Comparison of ENCODE assay signal across 10 cellular contexts in genomic region chr12:123024819-123025391, GRCh38. TPM values are rescaled to one million over a fixed set of nuclear protein-coding genes. Genes with fewer than 3 reads are reported as not detected.
DNase-seq lines count a peak whose midpoint lies in the region; ATAC-seq and TF ChIP-seq lines count a peak whose summit lies in the region.
"Had no signal": no experiment of that assay in that cellular context is flagged by ENCODE, and none has a peak within 500 bp of the region (broad histone marks: within the 10 kb centered on the region; RNA-seq: fewer than 3 reads in every experiment).

No MANE protein-coding gene starts in this region.

- H3K79me1 ChIP-seq in H9 (ENCODE audit: insufficient read depth, low read depth, low read length, poor library complexity, severe bottlenecking), result no peaks in the 10 kb centered on the region

- no peak for TF ChIP-seq CTCF in astrocyte of the spinal cord (IDR thresholded peaks at IDR 0.05; ENCODE audit: low read depth, low read length)
- no peak for TF ChIP-seq CTCF in natural killer cell (IDR thresholded peaks at IDR 0.05)
- no peak for TF ChIP-seq CTCF in H9 (conservative IDR thresholded peaks at IDR 0.05)

- no peaks in the 10 kb centered on the region for H4K20me1 ChIP-seq in H9 (ENCODE audit: control insufficient read depth, insufficient read depth, insufficient read length)

- no peaks in the 10 kb centered on the region for H3K9me3 ChIP-seq in H9 (ENCODE audit: control insufficient read depth, low read depth, low read length)
- H3K9me3 ChIP-seq: colonic mucosa had no signal

- H3K4me3 Mint-ChIP-seq in natural killer cell, result no peak overlapping the region
- no peak overlapping the region for H3K4me3 Mint-ChIP-seq in H9

- H2BK5ac ChIP-seq in H9 (ENCODE audit: insufficient read length, low read length), result no peak overlapping the region

- H3K14ac ChIP-seq in H9 (ENCODE audit: insufficient read depth, low read length), result no peak overlapping the region

- H3K27ac Mint-ChIP-seq in natural killer cell, result peak overlapping the region; percentile 5 to 24
- no peak overlapping the region for H3K27ac Mint-ChIP-seq in H9

- no peak overlapping the region for H2AFZ ChIP-seq in H9 (ENCODE audit: low read length)

- no peak overlapping the region for H2BK12ac ChIP-seq in H9 (ENCODE audit: insufficient read length, low read depth, low read length)

- no peak overlapping the region for H2BK20ac ChIP-seq in H9 (ENCODE audit: low read depth, low read length, poor library complexity, severe bottlenecking)

- H3K9ac ChIP-seq in H9 (ENCODE audit: extremely low read depth, insufficient read length, low read length), result no peak overlapping the region

- H4K91ac ChIP-seq in H9 (ENCODE audit: insufficient read length, low read depth, low read length), result no peak overlapping the region

- no peak overlapping the region for H2AK5ac ChIP-seq in H9 (ENCODE audit: insufficient read length, low read length)

- no peaks in the 10 kb centered on the region for H3K27me3 ChIP-seq in H9 (ENCODE audit: insufficient read depth, low read length)
- H3K27me3 ChIP-seq: colonic mucosa had no signal

- DNase-seq in EH (ENCODE audit: low read depth) (peak; percentile 47), NCI-H774 (lab: John Stamatoyannopoulos, UW) (peak; percentile 57), astrocyte of the spinal cord (ENCODE audit: low read depth, low spot score) (peak; percentile 52), natural killer cell (no peak), NCI-H524 treated with DMSO at 0.1 percent for 48 hours (lab: John Stamatoyannopoulos, UW) (no peak), H9 (no peak), HT-29 (ENCODE audit: low spot score) (no peak)
- DNase-seq: colonic mucosa, DMS79 treated with DMSO at 0.1 percent for 48 hours had no signal

- intact Hi-C loops in natural killer cell (cut with micrococcal nuclease), result no loop called here

- H3K4ac ChIP-seq in H9 (ENCODE audit: low read depth, low read length), result no peak overlapping the region

- no peak overlapping the region for H3K4me3 ChIP-seq in astrocyte of the spinal cord (ENCODE audit: low read depth, low read length)
- H3K4me3 ChIP-seq: colonic mucosa had no signal

- no peak overlapping the region for H3K56ac ChIP-seq in H9 (ENCODE audit: insufficient read length, low read depth, low read length)

- no peaks in the 10 kb centered on the region for H3K23me2 ChIP-seq in H9 (ENCODE audit: insufficient read length, low read depth, low read length, poor library complexity, severe bottlenecking)

- H2BK15ac ChIP-seq in H9 (ENCODE audit: low read depth, low read length), result no peak overlapping the region

- ATAC-seq in natural killer cell (peak in 1 of 3 donors; percentile 52), HG03039 (IDR thresholded peaks at IDR 0.05; ENCODE audit: unreplicated experiment) (no peak)

- H4K8ac ChIP-seq in H9 (replicated peaks; ENCODE audit: insufficient read length, low read depth, low read length), result no peak overlapping the region

- no peak overlapping the region for H3K4me2 ChIP-seq in H9 (ENCODE audit: insufficient read depth, insufficient read length, low read length)

- no peak overlapping the region for H2BK120ac ChIP-seq in H9 (ENCODE audit: low read depth, low read length, poor library complexity, severe bottlenecking)

- in situ Hi-C loops in astrocyte of the spinal cord (cut with HindIII; ENCODE audit: low sequenced_read_pairs), result no loop called here

- peaks cover 14 to 22% of the 10 kb centered on the region in 2 donors for H3K4me1 Mint-ChIP-seq in natural killer cell
- peaks cover 14 to 17% of the 10 kb centered on the region in 2 experiments for H3K4me1 Mint-ChIP-seq in H9

- H3K18ac ChIP-seq in H9 (ENCODE audit: insufficient read length, low read depth, low read length), result no peak overlapping the region

- H3K79me2 ChIP-seq in H9 (ENCODE audit: insufficient read depth, low read length), result no peaks in the 10 kb centered on the region

- WGBS in H9 (ENCODE audit: extremely low coverage, insufficient read length, low lambda C conversion rate), result no CpG with 5 or more reads among the region's 9 CpGs

- H3T11ph ChIP-seq in H9 (ENCODE audit: low read length), result no peak overlapping the region

- H3K27me3 Mint-ChIP-seq in natural killer cell (ENCODE audit: low read depth in 2 of 2) (no peaks in the 10 kb centered on the region), H9 (ENCODE audit: low read depth) (peaks cover 3% of the 10 kb centered on the region)

- H3K23ac ChIP-seq in H9 (ENCODE audit: insufficient read length, low read depth, low read length), result no peak overlapping the region

- no peaks in the 10 kb centered on the region for H3K9me3 Mint-ChIP-seq in natural killer cell
- no peaks in the 10 kb centered on the region for H3K9me3 Mint-ChIP-seq in H9

- H3K27ac ChIP-seq in H9 (ENCODE audit: insufficient read length, low read depth, low read length), result no peak overlapping the region
- H3K27ac ChIP-seq: colonic mucosa had no signal

- H3K36me3 Mint-ChIP-seq in natural killer cell, result no peaks in the 10 kb centered on the region
- no peaks in the 10 kb centered on the region for H3K36me3 Mint-ChIP-seq in H9 (ENCODE audit: insufficient read depth in 1 of 3, low read depth in 3 of 3)

- no peak overlapping the region for H4K5ac ChIP-seq in H9 (ENCODE audit: insufficient read length, low read depth, low read length)

- no peaks in the 10 kb centered on the region for H3K4me1 ChIP-seq in H9 (ENCODE audit: insufficient read depth, low read length)
- H3K4me1 ChIP-seq: colonic mucosa had no signal

RNA-seq across cellular contexts. Expression of gene ARL6IP4, which starts 44.4 kb away (rescaled TPM):
- total RNA-seq in natural killer cell, result 100 to 1,000 TPM in 2 of 3 donors, 10 to 100 TPM in 1; 97.2 to 136 (median 116) TPM
- total RNA-seq in H9 (2021), result 124 and 132 TPM in 2 replicates
- total RNA-seq in HT-29 (2014; rRNA removed; shearing (Covaris generic)), result 184 and 228 TPM in 2 replicates

RNA-seq across cellular contexts. Expression of gene OGFOD2, which starts 49.9 kb away (rescaled TPM):
- total RNA-seq in natural killer cell, result 10 to 100 TPM; 16.6 to 23.7 (median 20.7) TPM
- total RNA-seq in H9 (2021), result 14.1 and 14.7 TPM in 2 replicates
- total RNA-seq in HT-29 (2014; rRNA removed; shearing (Covaris generic)), result 40.5 and 52.0 TPM in 2 replicates

RNA-seq across cellular contexts. Expression of gene ABCB9, which starts 58.6 kb away (rescaled TPM):
- 1 to 10 TPM; 2.4 to 4.0 (median 3.3) TPM for total RNA-seq in natural killer cell
- 3.3 and 4.6 TPM in 2 replicates for total RNA-seq in H9 (2021)
- total RNA-seq in HT-29 (2014; rRNA removed; shearing (Covaris generic)), result 7.3 and 10.2 TPM in 2 replicates

Comparison
In these comparisons a context has a peak if more than half of its experiments do, and no peak if none do; other contexts are left out.
1. DNase-seq: peak in EH (single experiment), NCI-H774 (single experiment) and astrocyte of the spinal cord (single experiment); none in natural killer cell (single experiment), NCI-H524 treated with DMSO at 0.1 percent for 48 hours (single experiment), H9 (single experiment) and HT-29 (single experiment).
2. H3K27ac Mint-ChIP-seq: peak in natural killer cell (2 of 2); none in H9 (0 of 3).